33 cellular contexts compared by ENCODE assay signal in the genomic region with DNA sequence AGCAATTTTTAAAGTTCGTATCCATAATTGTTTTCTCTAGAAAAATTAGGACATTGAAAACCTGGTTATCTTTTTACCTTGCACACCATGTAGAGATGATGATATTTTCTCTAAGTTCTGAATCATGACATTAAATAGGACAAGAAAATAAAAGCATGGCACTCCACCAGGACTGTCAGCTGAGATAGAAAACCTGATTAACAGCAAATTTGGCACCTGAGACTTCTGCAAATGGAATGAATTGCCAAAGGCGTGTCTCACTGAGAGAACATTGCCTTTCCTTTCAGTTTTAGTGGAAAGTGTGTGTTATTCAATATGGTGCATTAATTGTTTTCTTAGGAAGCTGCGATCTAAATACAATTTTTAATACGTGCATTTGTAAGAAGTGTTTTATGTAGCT.
"Had no signal": no experiment of that assay in that cellular context is flagged by ENCODE, and none has a peak within 500 bp of the region (broad histone marks: within the 10 kb centered on the region; RNA-seq: fewer than 3 reads in every experiment).

No MANE protein-coding gene starts in this region.

- H3K27me3 ChIP-seq: adrenal gland, ascending aorta, cardiac muscle cell had no signal

- H3K27ac ChIP-seq: adrenal gland, ascending aorta, cardiac muscle cell, VCaP had no signal

- H3K4me1 ChIP-seq: adrenal gland, ascending aorta had no signal

- DNase-seq: activated B cell treated with CpG ODN at 0.5 μM for 24 hours; activated CD4-positive, alpha-beta memory T cell treated with anti-CD3 and anti-CD28 coated beads for 36 hours; activated CD4-positive, alpha-beta T cell treated with anti-CD3 and anti-CD28 coated beads for 4 hours; activated CD4-positive, alpha-beta T cell treated with anti-CD3 and anti-CD28 coated beads, Interleukin-2, amount 10 ng/mL, durations not matched to agents 24 days and 14 days; activated CD4-positive, alpha-beta T cell treated with anti-CD3 and anti-CD28 coated beads, Interleukin-2, amount 50 U/mL, for 1 hour; activated CD4-positive, alpha-beta T cell treated with anti-CD3 and anti-CD28 coated beads, Interleukin-2, amount 50 U/mL, for 4 hours; activated CD4-positive, CD25-positive, alpha-beta regulatory T cell treated with anti-CD3 and anti-CD28 coated beads, Interleukin-2, amount 50 U/mL, for 72 hours; activated CD8-positive, alpha-beta memory T cell treated with anti-CD3 and anti-CD28 coated beads, Interleukin-2, amount 50 U/mL, for 4 hours; activated CD8-positive, alpha-beta T cell treated with anti-CD3 and anti-CD28 coated beads for 36 hours; activated effector memory CD4-positive, alpha-beta T cell treated with anti-CD3 and anti-CD28 coated beads, Interleukin-2, amount 50 U/mL, for 16 hours; activated gamma-delta T cell treated with Interleukin-2 at 50 U/mL for 16 hours; activated naive CD4-positive, alpha-beta T cell; activated naive CD4-positive, alpha-beta T cell treated with anti-CD3 and anti-CD28 coated beads for 36 hours; activated naive CD4-positive, alpha-beta T cell treated with anti-CD3 and anti-CD28 coated beads, Interleukin-2, amount 50 U/mL, for 16 hours; activated naive CD8-positive, alpha-beta T cell treated with anti-CD3 and anti-CD28 coated beads for 36 hours; activated T-cell treated with anti-CD3 and anti-CD28 coated beads for 4 hours; activated T-cell treated with anti-CD3 and anti-CD28 coated beads, Interleukin-2, amount 50 U/mL, for 1 hour; activated T-cell treated with anti-CD3 and anti-CD28 coated beads, Interleukin-2, amount 50 U/mL, for 4 hours; activated T-cell treated with anti-CD3 and anti-CD28 coated beads, Interleukin-2, amount 50 U/mL, for 72 hours; adrenal gland; amygdala; anterior cingulate cortex; caudate nucleus; T-cell; T-helper 2 cell; T-helper 9 cell had no signal

- H3K9me3 ChIP-seq: adrenal gland, ascending aorta had no signal

- FAIRE-seq: bronchial epithelial cell, TTC549 had no signal

- H3K4me3 ChIP-seq: adrenal gland, ascending aorta, cardiac muscle cell had no signal

- ATAC-seq: activated CD8-positive, alpha-beta T cell treated with anti-CD3 and anti-CD28 coated beads for 36 hours; activated naive CD4-positive, alpha-beta T cell treated with anti-CD3 and anti-CD28 coated beads, Interleukin-2, amount 50 U/mL, for 72 hours; activated T-cell treated with anti-CD3 and anti-CD28 coated beads, Interleukin-2, amount 50 U/mL, for 4 hours; activated T-cell treated with anti-CD3 and anti-CD28 coated beads, Interleukin-2, amount 50 U/mL, for 72 hours; activated T-helper 17 cell treated with anti-CD3 and anti-CD28 coated beads, Interleukin-2, amount 50 U/mL, for 72 hours; T-cell had no signal

- H3K36me3 ChIP-seq: adrenal gland, ascending aorta, cardiac muscle cell had no signal
